ENCODE assay signal across 9 cellular contexts in the genomic region with DNA sequence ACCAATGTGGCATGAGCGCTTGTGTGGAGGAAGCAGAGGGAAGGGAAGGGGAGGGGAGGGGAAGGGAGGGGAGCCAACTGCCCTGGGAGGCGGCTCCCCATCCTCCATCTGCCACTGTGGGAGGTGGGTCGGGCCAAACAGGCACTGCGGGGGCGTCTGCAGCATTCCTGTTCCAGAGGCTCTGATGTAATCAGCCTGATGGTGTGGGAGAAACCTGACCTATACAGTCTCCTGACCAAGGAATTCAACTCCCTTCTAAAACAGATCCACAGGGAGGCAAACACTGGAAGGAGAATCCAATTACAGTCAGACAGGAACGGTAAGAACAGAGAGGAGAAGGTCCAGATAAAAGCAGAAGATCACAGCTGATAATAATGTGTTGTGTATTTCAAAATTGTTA.
A peak's percentile ranks its signal among the peaks of the same experiment; 100 is the strongest.
DNase-seq lines count a peak whose midpoint lies in the region; ATAC-seq and TF ChIP-seq lines count a peak whose summit lies in the region.
"Had no signal": no experiment of that assay in that cellular context is flagged by ENCODE, and none has a peak within 500 bp of the region (broad histone marks: within the 10 kb centered on the region; RNA-seq: fewer than 3 reads in every experiment).

No MANE protein-coding gene starts in this region.

- H3K27ac Mint-ChIP-seq in endodermal cell, result no peak overlapping the region
- no peak overlapping the region for H3K27ac Mint-ChIP-seq in activated CD4-positive, alpha-beta T cell treated with anti-CD3 and anti-CD28 coated beads, Interleukin-2, amount 10 ng/mL, durations not matched to agents 24 days and 14 days

- no peak overlapping the region for H3K18ac ChIP-seq in mesendoderm (ENCODE audit: low read length)

- no peak overlapping the region for H3K4me2 ChIP-seq in mesendoderm (ENCODE audit: low read length)

- no peak overlapping the region for H2BK120ac ChIP-seq in mesendoderm (ENCODE audit: low read depth, low read length)

- H2AK5ac ChIP-seq in mesendoderm (ENCODE audit: low read length), result no peak overlapping the region

- no peaks in the 10 kb centered on the region for H3K9me3 ChIP-seq in endodermal cell (ENCODE audit: control insufficient read depth, low read length)

- peaks cover 19% of the 10 kb centered on the region for H3K27me3 Mint-ChIP-seq in endodermal cell (ENCODE audit: insufficient read depth)
- peaks cover 23% of the 10 kb centered on the region for H3K27me3 Mint-ChIP-seq in activated CD4-positive, alpha-beta T cell treated with anti-CD3 and anti-CD28 coated beads, Interleukin-2, amount 10 ng/mL, durations not matched to agents 24 days and 14 days

- CTCF ChIA-PET in HEK293T (lab: Yijun Ruan, JAX), result interaction anchor here (0.6 to 1.7 kb wide), 4 partner anchors 13 to 808 kb away, joined by 3 to 7 read pairs (median 3); no protein-coding TSS in a partner anchor

- no peak overlapping the region for H2BK15ac ChIP-seq in mesendoderm (replicated peaks; ENCODE audit: low read depth)

- no peak overlapping the region for H2BK5ac ChIP-seq in mesendoderm (ENCODE audit: low read length)

- no peak overlapping the region for H3K4me3 Mint-ChIP-seq in endodermal cell
- no peak overlapping the region for H3K4me3 Mint-ChIP-seq in activated CD4-positive, alpha-beta T cell treated with anti-CD3 and anti-CD28 coated beads, Interleukin-2, amount 10 ng/mL, durations not matched to agents 24 days and 14 days
- H3K4me3 Mint-ChIP-seq: CD8-positive, alpha-beta memory T cell had no signal

- peaks cover 4% of the 10 kb centered on the region for H3K4me1 Mint-ChIP-seq in endodermal cell
- H3K4me1 Mint-ChIP-seq in activated CD4-positive, alpha-beta T cell treated with anti-CD3 and anti-CD28 coated beads, Interleukin-2, amount 10 ng/mL, durations not matched to agents 24 days and 14 days, result no peaks in the 10 kb centered on the region

- no peak overlapping the region for H3K4ac ChIP-seq in mesendoderm (ENCODE audit: low read depth, low read length)

- intact Hi-C loops in activated CD4-positive, alpha-beta T cell treated with anti-CD3 and anti-CD28 coated beads, Interleukin-2, amount 10 ng/mL, durations not matched to agents 24 days and 14 days (cut with micrococcal nuclease), result no loop called here

- H3K4me3 ChIP-seq in AG09309 (ENCODE audit: control insufficient read depth, low read depth, low read length) (no peak overlapping the region), endodermal cell (ENCODE audit: low read length) (no peak overlapping the region), mesendoderm (ENCODE audit: low read length) (no peak overlapping the region)

- H3K36me3 Mint-ChIP-seq in endodermal cell (ENCODE audit: low read depth), result no peaks in the 10 kb centered on the region
- H3K36me3 Mint-ChIP-seq in activated CD4-positive, alpha-beta T cell treated with anti-CD3 and anti-CD28 coated beads, Interleukin-2, amount 10 ng/mL, durations not matched to agents 24 days and 14 days (ENCODE audit: low read depth), result no peaks in the 10 kb centered on the region
- H3K36me3 Mint-ChIP-seq: CD8-positive, alpha-beta memory T cell had no signal

- no peaks in the 10 kb centered on the region for H3K9me3 Mint-ChIP-seq in endodermal cell
- no peaks in the 10 kb centered on the region for H3K9me3 Mint-ChIP-seq in activated CD4-positive, alpha-beta T cell treated with anti-CD3 and anti-CD28 coated beads, Interleukin-2, amount 10 ng/mL, durations not matched to agents 24 days and 14 days
- H3K9me3 Mint-ChIP-seq: CD8-positive, alpha-beta memory T cell had no signal

- H3K23ac ChIP-seq in mesendoderm (ENCODE audit: low read length), result no peak overlapping the region

- DNase-seq in AG09309 (ENCODE audit: low read depth), result peak; percentile 16
- DNase-seq in NCI-H2171 (lab: John Stamatoyannopoulos, UW), result peak; percentile 90
- DNase-seq in endodermal cell, result peak; percentile 81
- peak; percentile 96 for DNase-seq in mesendoderm
- no peak for DNase-seq in activated CD4-positive, alpha-beta T cell treated with anti-CD3 and anti-CD28 coated beads, Interleukin-2, amount 10 ng/mL, durations not matched to agents 24 days and 14 days
- no peak for DNase-seq in HEK293T (ENCODE audit: extremely low spot score)
- no peak for DNase-seq in NAMALWA (ENCODE audit: low spot score)
- DNase-seq: CD8-positive, alpha-beta memory T cell had no signal

- H3K79me2 ChIP-seq in mesendoderm (ENCODE audit: control insufficient read depth, insufficient read depth, low read length), result no peaks in the 10 kb centered on the region

- H3K4me1 ChIP-seq in endodermal cell (ENCODE audit: control insufficient read depth, insufficient read depth, low read length), result peaks cover 3% of the 10 kb centered on the region
- H3K4me1 ChIP-seq in mesendoderm (ENCODE audit: control insufficient read depth, low read depth, low read length), result no peaks in the 10 kb centered on the region

- no peak overlapping the region for H4K5ac ChIP-seq in mesendoderm (ENCODE audit: low read length)

- H3K9ac ChIP-seq in endodermal cell (ENCODE audit: extremely low read depth, low read length, poor library complexity, severe bottlenecking) (no peak overlapping the region), mesendoderm (ENCODE audit: low read length) (no peak overlapping the region)

- H4K8ac ChIP-seq in mesendoderm (ENCODE audit: low read depth, low read length), result no peak overlapping the region

- H3K27me3 ChIP-seq in endodermal cell (ENCODE audit: control insufficient read depth, insufficient read depth, low read length, poor library complexity, severe bottlenecking) (peaks cover 5% of the 10 kb centered on the region), mesendoderm (ENCODE audit: insufficient read depth, low read length, poor library complexity) (no peaks in the 10 kb centered on the region)

- no peak for TF ChIP-seq CTCF in AG09309 (IDR thresholded peaks at IDR 0.05; ENCODE audit: control insufficient read depth, insufficient read depth, low read depth, low read length, missing control alignments)
- no peak for TF ChIP-seq CTCF in endodermal cell (conservative IDR thresholded peaks at IDR 0.05)

- WGBS in endodermal cell (ENCODE audit: insufficient coverage in 1 of 2, insufficient read length in 1 of 2), 2 experiments, result 0 to 39% methylated on average over 1 to 6 of the region's 6 CpGs
- no CpG with 5 or more reads among the region's 6 CpGs for WGBS in mesendoderm (ENCODE audit: extremely low coverage, insufficient coverage, low lambda C conversion rate)

- H3K79me1 ChIP-seq in mesendoderm (ENCODE audit: low read length), result no peaks in the 10 kb centered on the region

- no peak for ATAC-seq in GM21360 (IDR thresholded peaks at IDR 0.05; ENCODE audit: unreplicated experiment)

- no peak overlapping the region for H3K56ac ChIP-seq in mesendoderm (ENCODE audit: low read length)

- POLR2A ChIA-PET in HEK293T (lab: Yijun Ruan, JAX), result no interaction called here

- H3K27ac ChIP-seq in endodermal cell (ENCODE audit: low read depth, low read length) (no peak overlapping the region), mesendoderm (ENCODE audit: low read depth, low read length) (no peak overlapping the region)

- H3K36me3 ChIP-seq in endodermal cell (ENCODE audit: control insufficient read depth, insufficient read depth, low read length) (no peaks in the 10 kb centered on the region), mesendoderm (ENCODE audit: control insufficient read depth, insufficient read depth, low read length) (no peaks in the 10 kb centered on the region)

TF ChIP-seq in HEK293T, 16 proteins besides CTCF, POLR2A, EP300 and RAD21:
- TF ChIP-seq LEF1 (IDR thresholded peaks at IDR 0.05; ENCODE audit: borderline replicate concordance), result no peak
- TF ChIP-seq L3MBTL2 (conservative IDR thresholded peaks at IDR 0.05), result no peak
- no peak for TF ChIP-seq SP1 (IDR thresholded peaks at IDR 0.05)

Comparison
In these comparisons a context has a peak if more than half of its experiments do, and no peak if none do; other contexts are left out.
1. DNase-seq: peak in AG09309 (single experiment), NCI-H2171 (single experiment), endodermal cell (single experiment) and mesendoderm (single experiment); none in activated CD4-positive, alpha-beta T cell treated with anti-CD3 and anti-CD28 coated beads, Interleukin-2, amount 10 ng/mL, durations not matched to agents 24 days and 14 days (single experiment), HEK293T (single experiment) and NAMALWA (single experiment).